ENCODE assay signal across 24 cellular contexts in genomic region chr11:90343670-90344069, GRCh38.
"Had no signal": no experiment of that assay in that cellular context is flagged by ENCODE, and none has a peak within 500 bp of the region (broad histone marks: within the 10 kb centered on the region; RNA-seq: fewer than 3 reads in every experiment).

No MANE protein-coding gene starts in this region.

- FAIRE-seq: frontal cortex, urothelium cell line had no signal

- H3K36me3 Mint-ChIP-seq: activated naive CD4-positive, alpha-beta T cell treated with anti-CD3 and anti-CD28 coated beads, Interleukin-2, amount 50 U/mL, for 24 hours; mesothelial cell of epicardium had no signal

- H3K4me3 Mint-ChIP-seq: activated naive CD4-positive, alpha-beta T cell treated with anti-CD3 and anti-CD28 coated beads, Interleukin-2, amount 50 U/mL, for 24 hours; central memory CD8-positive, alpha-beta T cell; mesothelial cell of epicardium; nephron progenitor cell had no signal

- DNase-seq: activated CD4-positive, alpha-beta T cell treated with anti-CD3 and anti-CD28 coated beads for 1 hour; activated CD8-positive, alpha-beta memory T cell treated with anti-CD3 and anti-CD28 coated beads for 24 hours; activated CD8-positive, alpha-beta memory T cell treated with anti-CD3 and anti-CD28 coated beads, Interleukin-2, amount 50 U/mL, for 48 hours; activated gamma-delta T cell; colonic mucosa; hypothalamus; islet precursor cell; left colon; lower lobe of right lung; nephron progenitor cell; nucleus accumbens; stimulated activated CD4-positive, alpha-beta T cell treated with anti-CD3 and anti-CD28 coated beads, Interleukin-2, amount 100 ng/mL, for 24 hours; stimulated activated naive CD8-positive, alpha-beta T cell treated with anti-CD3 and anti-CD28 coated beads, Interleukin-15, Interleukin-2, amounts not matched to agents 100 U/mL and 50 U/mL, for 24 hours; substantia nigra; T1000; tibial artery; WERI-Rb-1 had no signal

- H3K9me3 Mint-ChIP-seq: activated naive CD4-positive, alpha-beta T cell treated with anti-CD3 and anti-CD28 coated beads, Interleukin-2, amount 50 U/mL, for 24 hours; central memory CD8-positive, alpha-beta T cell; mesothelial cell of epicardium; nephron progenitor cell had no signal

- H3K27ac Mint-ChIP-seq: activated naive CD4-positive, alpha-beta T cell treated with anti-CD3 and anti-CD28 coated beads, Interleukin-2, amount 50 U/mL, for 24 hours; mesothelial cell of epicardium; nephron progenitor cell; progenitor cell of endocrine pancreas had no signal

- ATAC-seq: left colon; stimulated activated naive CD8-positive, alpha-beta T cell treated with anti-CD3 and anti-CD28 coated beads, Interleukin-15, Interleukin-2, amounts not matched to agents 100 U/mL and 50 U/mL, for 24 hours had no signal

- H3K27ac ChIP-seq: ascending aorta, colonic mucosa, lower lobe of right lung, tibial artery, WERI-Rb-1 had no signal

- H3K27me3 Mint-ChIP-seq: central memory CD8-positive, alpha-beta T cell; progenitor cell of endocrine pancreas had no signal

- H3K4me1 Mint-ChIP-seq: activated naive CD4-positive, alpha-beta T cell treated with anti-CD3 and anti-CD28 coated beads, Interleukin-2, amount 50 U/mL, for 24 hours; central memory CD8-positive, alpha-beta T cell; mesothelial cell of epicardium; nephron progenitor cell had no signal
